In genomic region chr7:66681491-66682349, GRCh38 we compare ENCODE assay signal across 8 cellular contexts. TPM values are rescaled to one million over a fixed set of nuclear protein-coding genes. Genes with fewer than 3 reads are reported as not detected.
A peak's percentile ranks its signal among the peaks of the same experiment; 100 is the strongest.
DNase-seq lines count a peak whose midpoint lies in the region; ATAC-seq and TF ChIP-seq lines count a peak whose summit lies in the region.

No MANE protein-coding gene starts in this region.

- peak; percentile 94 for ATAC-seq in HG02763 (IDR thresholded peaks at IDR 0.05; ENCODE audit: unreplicated experiment)
- peak; percentile 99 to 100 (median 99) for ATAC-seq in heart left ventricle

- H3K4me3 ChIP-seq in GM12875 (ENCODE audit: low read depth, low read length) (peak overlapping the region; percentile 98), SU-DHL-6 (ENCODE audit: insufficient read depth, low read length, poor library complexity, severe bottlenecking) (peak overlapping the region; percentile 92), adipocyte (ENCODE audit: low read length) (peak overlapping the region; percentile 85), heart left ventricle (peak overlapping the region; percentile 66 to 98 (median 92))

- H3K9me3 ChIP-seq in SU-DHL-6 (ENCODE audit: insufficient read depth, low read length) (no peaks in the 10 kb centered on the region), adipocyte (ENCODE audit: control insufficient read depth, low read length) (no peaks in the 10 kb centered on the region), heart left ventricle (no peaks in the 10 kb centered on the region)

- DNase-seq in NCI-H1417 (lab: John Stamatoyannopoulos, UW) (peak; percentile 95 to 98 (median 96)), adipocyte (ENCODE audit: low read depth) (peak; percentile 99), heart left ventricle (peak; percentile 97 to 98 (median 98)), pons (ENCODE audit: low spot score) (peak; percentile 96), type B pancreatic cell (ENCODE audit: extremely low spot score, unreplicated experiment) (peak; percentile 91)

- H3K27me3 ChIP-seq in SU-DHL-6 (ENCODE audit: low read length) (no peaks in the 10 kb centered on the region), adipocyte (replicated peaks; ENCODE audit: control insufficient read depth, insufficient read depth, low read length) (no peaks in the 10 kb centered on the region), heart left ventricle (no peaks in the 10 kb centered on the region)

- peaks cover 23% of the 10 kb centered on the region for H3F3A ChIP-seq in SU-DHL-6 (ENCODE audit: insufficient read depth)

- H3K4me1 Mint-ChIP-seq in type B pancreatic cell (ENCODE audit: unreplicated experiment) = peaks cover 17% of the 10 kb centered on the region

- H3K79me2 ChIP-seq in SU-DHL-6 (ENCODE audit: insufficient read depth, low read length) = peaks cover 56% of the 10 kb centered on the region

- peak overlapping the region; percentile 87 for H2AFZ ChIP-seq in SU-DHL-6 (ENCODE audit: low read depth, low read length, severe bottlenecking)

- no peaks in the 10 kb centered on the region for H3K9me3 Mint-ChIP-seq in type B pancreatic cell

- TF ChIP-seq CTCF in GM12875 (IDR thresholded peaks at IDR 0.05; ENCODE audit: borderline replicate concordance, insufficient read depth, low read depth, low read length) (no peak), SU-DHL-6 (IDR thresholded peaks at IDR 0.05; ENCODE audit: insufficient read depth, low read length, poor library complexity, severe bottlenecking) (no peak), heart left ventricle (IDR thresholded peaks at IDR 0.05) (no peak), type B pancreatic cell (conservative IDR thresholded peaks at IDR 0.05) (no peak)

- H3K4me1 ChIP-seq in adipocyte (ENCODE audit: control insufficient read depth, insufficient read depth, low read length) (peaks cover 21% of the 10 kb centered on the region), heart left ventricle (peaks cover 0 to 33% (median 13%) of the 10 kb centered on the region in 12 donors)

- H3K27ac ChIP-seq in SU-DHL-6 (ENCODE audit: low read depth, low read length) (peak overlapping the region; percentile 79), heart left ventricle (peak overlapping the region; percentile 87 to 99 (median 96))

- H3K36me3 ChIP-seq in SU-DHL-6 (ENCODE audit: low read length) (no peaks in the 10 kb centered on the region), adipocyte (ENCODE audit: control insufficient read depth, insufficient read depth, low read length, severe bottlenecking) (no peaks in the 10 kb centered on the region), heart left ventricle (peaks cover 0 to 5% (median 0%) of the 10 kb centered on the region in 9 donors)

- no peaks in the 10 kb centered on the region for H3K27me3 Mint-ChIP-seq in type B pancreatic cell

- WGBS in heart left ventricle, 4 donors = 3 to 4% (median 4%) methylated on average over 69 to 78 of the region's 78 CpGs

- TF ChIP-seq POLR2A in heart left ventricle (IDR thresholded peaks at IDR 0.05) = peak; percentile 74 to 94

- peak overlapping the region; percentile 83 for H3K9ac ChIP-seq in SU-DHL-6 (ENCODE audit: low read length)
- H3K9ac ChIP-seq in adipocyte (ENCODE audit: low read length) = peak overlapping the region; percentile 96

- no peaks in the 10 kb centered on the region for H3K9me2 ChIP-seq in SU-DHL-6 (replicated peaks; ENCODE audit: insufficient read depth, low read length)

- H3K4me2 ChIP-seq in SU-DHL-6 (ENCODE audit: low read depth, low read length, poor library complexity, severe bottlenecking) = peak overlapping the region; percentile 74

- peak overlapping the region; percentile 94 for H3K4me3 Mint-ChIP-seq in type B pancreatic cell

- no peaks in the 10 kb centered on the region for H4K20me1 ChIP-seq in SU-DHL-6 (ENCODE audit: low read depth, low read length)

- no peaks in the 10 kb centered on the region for H3K36me3 Mint-ChIP-seq in type B pancreatic cell

- H3K27ac Mint-ChIP-seq in type B pancreatic cell = peak overlapping the region; percentile 92

- intact Hi-C loops in heart left ventricle (cut with DNase I) = loop anchor here in 4 of 10 donors (5.0 to 10.0 kb wide), 5 partner anchors 56 to 163 kb away; partner anchors contain the start of gene RABGEF1 (in 2 of the 4)

RNA-seq across cellular contexts. Expression of gene KCTD7, which starts 53.0 kb away (rescaled TPM):
- total RNA-seq in heart left ventricle (10 to 100 TPM in 5 of 9 donors, 1 to 10 TPM in 4; 4.1 to 13.9 (median 11.0) TPM), type B pancreatic cell (ENCODE audit: low replicate concordance) (6.7 and 13.7 TPM in 2 replicates)
- 10 to 100 TPM in 1 of 2 donors, 1 to 10 TPM in 1; 5.8 to 12.6 TPM for polyA plus RNA-seq in heart left ventricle

RNA-seq across cellular contexts. Expression of gene RABGEF1, which starts 58.8 kb away (rescaled TPM):
- total RNA-seq in heart left ventricle (10 to 100 TPM; 14.8 to 21.2 (median 19.6) TPM), type B pancreatic cell (ENCODE audit: low replicate concordance) (19.6 and 24.1 TPM in 2 replicates)
- polyA plus RNA-seq in heart left ventricle = 10 to 100 TPM in 1 of 2 donors, 1 to 10 TPM in 1; 5.7 to 15.8 TPM

Comparison
In these comparisons a context has a peak if more than half of its experiments do, and no peak if none do; other contexts are left out.
1. Peak in every context shown above with its lines: DNase-seq, ATAC-seq, H3K4me3 ChIP-seq and H3K27ac ChIP-seq.